ENCODE assay signal across 8 cellular contexts in the genomic region with DNA sequence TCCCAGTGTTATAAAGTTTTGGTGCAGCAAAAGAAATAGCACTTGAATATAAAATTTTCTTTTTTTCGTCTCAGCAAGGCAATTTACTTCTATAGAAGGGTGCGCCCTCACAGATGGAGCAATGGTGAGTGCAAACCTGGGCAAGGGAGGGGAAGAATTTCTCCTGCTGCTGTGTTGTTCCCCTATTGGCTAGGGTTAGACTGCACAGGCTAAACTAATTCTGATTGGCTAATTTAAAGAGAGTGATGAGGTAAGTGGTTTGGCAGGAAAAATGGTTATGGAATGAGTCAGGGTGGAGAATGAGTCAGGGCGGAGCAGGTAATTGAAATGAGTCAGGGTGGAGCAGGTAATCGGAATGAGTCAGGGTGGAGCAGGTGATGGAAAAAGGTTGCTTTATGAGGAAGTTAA. TPM values are rescaled to one million over a fixed set of nuclear protein-coding genes. Genes with fewer than 3 reads are reported as not detected.
A peak's percentile ranks its signal among the peaks of the same experiment; 100 is the strongest.
DNase-seq lines count a peak whose midpoint lies in the region; ATAC-seq, FAIRE-seq and TF ChIP-seq lines count a peak whose summit lies in the region.
"Not testable (repeated sequence)": the region's sequence is repeated elsewhere in the genome, so short reads cannot be mapped to it uniquely, and the experiment has no call there.

No MANE protein-coding gene starts in this region.

- H3K36me3 ChIP-seq in hepatocyte (replicated peaks; ENCODE audit: insufficient read depth, low read depth); small intestine (ENCODE audit: control insufficient read depth in 2 of 2, insufficient read depth in 2 of 2, low read length in 2 of 2): not testable (repeated sequence)

- not testable (repeated sequence) for H3K79me2 ChIP-seq in hepatocyte

- H3K27ac Mint-ChIP-seq in Calu3 (ENCODE audit: unreplicated experiment), result peak overlapping the region; percentile 90
- peak overlapping the region; percentile 47 for H3K27ac Mint-ChIP-seq in activated T-helper 17 cell treated with anti-CD3 and anti-CD28 coated beads, Interleukin-2, amount 50 U/mL, for 72 hours
- H3K27ac Mint-ChIP-seq in MCF 10A (ENCODE audit: low read depth, unreplicated experiment), result peak overlapping the region; percentile 17

- not testable (repeated sequence) for TF ChIP-seq CTCF in Calu3 (IDR thresholded peaks at IDR 0.05; ENCODE audit: unreplicated experiment); MCF 10A (IDR thresholded peaks at IDR 0.05; ENCODE audit: unreplicated experiment); hepatocyte (IDR thresholded peaks at IDR 0.05; ENCODE audit: poor library complexity)

- H3K27ac ChIP-seq in hepatocyte, result peak overlapping the region; percentile 53
- H3K27ac ChIP-seq in small intestine (ENCODE audit: low read depth in 1 of 2, low read length in 1 of 2), result not testable (repeated sequence)

- DNase-seq in Calu3 (peak; percentile 34), NCI-H226 (peak; percentile 33), MCF 10A (ENCODE audit: unreplicated experiment) (peak; percentile 60), hepatocyte (ENCODE audit: low spot score) (peak; percentile 30), small intestine (peak; percentile 38)
- DNase-seq in activated CD4-positive, alpha-beta T cell treated with anti-CD3 and anti-CD28 coated beads, Interleukin-2, amount 50 U/mL, for 48 hours, result peak; percentile 24 to 45
- not testable (repeated sequence) for DNase-seq in stimulated activated naive CD8-positive, alpha-beta T cell treated with anti-CD3 and anti-CD28 coated beads, Interleukin-15, Interleukin-2, amounts not matched to agents 100 U/mL and 50 U/mL, for 24 hours

- H2AFZ ChIP-seq in hepatocyte, result not testable (repeated sequence)

- not testable (repeated sequence) for H3K9me3 ChIP-seq in hepatocyte (ENCODE audit: low read depth); small intestine (ENCODE audit: control insufficient read depth, low read depth)

- POLR2A ChIA-PET in MCF 10A (lab: Yijun Ruan, JAX), result not testable (repeated sequence)

- peak; percentile 88 for ATAC-seq in activated T-helper 17 cell treated with anti-CD3 and anti-CD28 coated beads, Interleukin-2, amount 50 U/mL, for 72 hours (replicated peaks)
- peak; percentile 32 for ATAC-seq in stimulated activated naive CD8-positive, alpha-beta T cell treated with anti-CD3 and anti-CD28 coated beads, Interleukin-15, Interleukin-2, amounts not matched to agents 100 U/mL and 50 U/mL, for 24 hours

- BruUV-seq in Calu3 (replicated peaks; lab: Mats Ljungman, UMichigan); MCF 10A (replicated peaks; lab: Mats Ljungman, UMichigan): not testable (repeated sequence)

- H3K36me3 Mint-ChIP-seq in Calu3 (ENCODE audit: insufficient read depth, unreplicated experiment); activated T-helper 17 cell treated with anti-CD3 and anti-CD28 coated beads, Interleukin-2, amount 50 U/mL, for 72 hours (ENCODE audit: low read depth): not testable (repeated sequence)
- H3K36me3 Mint-ChIP-seq in MCF 10A (ENCODE audit: insufficient read depth, unreplicated experiment), result peaks cover 13% of the 10 kb centered on the region

- intact Hi-C loops in Calu3 (cut with micrococcal nuclease; ENCODE audit: unreplicated experiment), result not testable (repeated sequence)
- intact Hi-C loops in MCF 10A (cut with micrococcal nuclease), result loop anchor here (1.0 kb wide), 1 partner anchor 20 kb away; no protein-coding TSS in a partner anchor

- H3K27me3 Mint-ChIP-seq in Calu3 (ENCODE audit: unreplicated experiment); activated T-helper 17 cell treated with anti-CD3 and anti-CD28 coated beads, Interleukin-2, amount 50 U/mL, for 72 hours; MCF 10A (ENCODE audit: insufficient read depth, unreplicated experiment): not testable (repeated sequence)

- CTCF ChIA-PET in Calu3 (lab: Charles Lee), result not testable (repeated sequence)
- CTCF ChIA-PET in MCF 10A (lab: Yijun Ruan, JAX), result interaction anchor here (0.6 kb wide), 2 partner anchors 36 to 642 kb away, joined by 3 to 4 read pairs; no protein-coding TSS in a partner anchor

- WGBS in hepatocyte (ENCODE audit: low lambda C conversion rate, missing lambda C conversion rate), result 93% methylated on average over 4 of the region's 4 CpGs
- 68 to 77% (median 70%) methylated on average over 4 of the region's 4 CpGs for WGBS in small intestine, 3 donors

- FAIRE-seq in small intestine (lab: Jason Lieb, UNC), result not testable (repeated sequence)

- H3K4me1 ChIP-seq in hepatocyte (ENCODE audit: insufficient read depth); small intestine (ENCODE audit: control insufficient read depth in 2 of 2, insufficient read depth in 1 of 2, low read depth in 1 of 2, low read length in 1 of 2): not testable (repeated sequence)

- H3K4me1 Mint-ChIP-seq in Calu3 (ENCODE audit: low read depth, unreplicated experiment); MCF 10A (ENCODE audit: insufficient read depth, unreplicated experiment): not testable (repeated sequence)
- peaks cover 18% of the 10 kb centered on the region for H3K4me1 Mint-ChIP-seq in activated T-helper 17 cell treated with anti-CD3 and anti-CD28 coated beads, Interleukin-2, amount 50 U/mL, for 72 hours

- not testable (repeated sequence) for H4K20me1 ChIP-seq in hepatocyte (ENCODE audit: insufficient read depth, poor library complexity, severe bottlenecking)

- not testable (repeated sequence) for H3K9me3 Mint-ChIP-seq in Calu3 (ENCODE audit: low read depth, unreplicated experiment); MCF 10A (ENCODE audit: unreplicated experiment)
- H3K9me3 Mint-ChIP-seq in activated T-helper 17 cell treated with anti-CD3 and anti-CD28 coated beads, Interleukin-2, amount 50 U/mL, for 72 hours, result peaks cover 15% of the 10 kb centered on the region

- not testable (repeated sequence) for H3K4me3 ChIP-seq in hepatocyte; small intestine (ENCODE audit: low read depth in 1 of 2, low read length in 2 of 2)

- not testable (repeated sequence) for H3K4me3 Mint-ChIP-seq in Calu3 (ENCODE audit: low read depth, unreplicated experiment); MCF 10A (ENCODE audit: unreplicated experiment)
- peak overlapping the region; percentile 20 for H3K4me3 Mint-ChIP-seq in activated T-helper 17 cell treated with anti-CD3 and anti-CD28 coated beads, Interleukin-2, amount 50 U/mL, for 72 hours

- H3K9me2 ChIP-seq in hepatocyte (replicated peaks; ENCODE audit: insufficient read depth), result not testable (repeated sequence)

- H3K27me3 ChIP-seq in hepatocyte; small intestine (ENCODE audit: control insufficient read depth in 2 of 2, insufficient read depth in 2 of 2, low read length in 2 of 2): not testable (repeated sequence)

- not testable (repeated sequence) for H3K4me2 ChIP-seq in hepatocyte

RNA-seq across cellular contexts. Expression of a gene that starts 20.7 kb away (rescaled TPM):
- total RNA-seq in Calu3 (2022) (49.7 and 57.6 TPM in 2 replicates), MCF 10A (2022) (44.5 and 46.9 TPM in 2 replicates), hepatocyte (7.4 and 11.9 TPM in 2 replicates)
- 10 to 100 TPM; 28.7 to 32.0 TPM for total RNA-seq in activated T-helper 17 cell treated with anti-CD3 and anti-CD28 coated beads, Interleukin-2, amount 50 U/mL, for 72 hours
- polyA plus RNA-seq in hepatocyte (20.5 and 22.8 TPM in 2 replicates), small intestine (10 to 100 TPM; 10.3 to 17.3 (median 10.5) TPM)

Comparison
In these comparisons a context has a peak if more than half of its experiments do, and no peak if none do; other contexts are left out.
1. H3K27ac Mint-ChIP-seq: peak in every context shown above with its lines; median percentile 90 in Calu3; 47 in activated T-helper 17 cell treated with anti-CD3 and anti-CD28 coated beads, Interleukin-2, amount 50 U/mL, for 72 hours; 17 in MCF 10A.